21 cellular contexts compared by ENCODE assay signal in genomic region chr3:190009621-190010020, GRCh38.
DNase-seq lines count a peak whose midpoint lies in the region; FAIRE-seq and TF ChIP-seq lines count a peak whose summit lies in the region.
"Had no signal": no experiment of that assay in that cellular context is flagged by ENCODE, and none has a peak within 500 bp of the region (broad histone marks: within the 10 kb centered on the region; RNA-seq: fewer than 3 reads in every experiment).

No MANE protein-coding gene starts in this region.

- no peak overlapping the region for H3K9ac ChIP-seq in SK-N-MC (ENCODE audit: insufficient read length)
- H3K9ac ChIP-seq: KMS-11 had no signal

- POLR2A ChIA-PET in A673 (lab: Charles Lee; ENCODE audit: low non-redundant PET) = no interaction called here

- DNase-seq in A673 (ENCODE audit: low spot score) (peak; percentile 25), SK-N-MC (ENCODE audit: low read depth, low spot score) (no peak), medulla oblongata (ENCODE audit: extremely low spot score) (peak; percentile 18), NCI-H774 (lab: John Stamatoyannopoulos, UW) (no peak), mesothelial cell of epicardium (ENCODE audit: low spot score in 2 of 2, unreplicated experiment in 2 of 2) (no peak), DMS153 treated with DMSO at 0.1 percent for 48 hours (lab: John Stamatoyannopoulos, UW; ENCODE audit: unreplicated experiment) (no peak)
- DNase-seq: BE2C; CD4-positive, alpha-beta T cell; COR-L47; DMS79 treated with DMSO at 0.1 percent for 48 hours; NCI-H1105 treated with DMSO at 0.1 percent for 48 hours; NCI-H2029 treated with DMSO at 0.1 percent for 48 hours; NCI-H226; NCI-H524; NCI-H82 had no signal

- CTCF ChIA-PET in A673 (lab: Charles Lee) = no interaction called here

- no peak overlapping the region for H3K4me3 Mint-ChIP-seq in mesothelial cell of epicardium
- H3K4me3 Mint-ChIP-seq: CD4-positive, alpha-beta T cell; GM23338 had no signal

- BruUV-seq in A673 (replicated peaks; lab: Mats Ljungman, UMichigan) = no TSS peak

- FAIRE-seq in G401.6 (lab: Jason Lieb, UNC) = peak; percentile 65
- FAIRE-seq: A549, HTR-8/SVneo, RCC 7860 had no signal

- no peak overlapping the region for H3K4me3 ChIP-seq in A673 (ENCODE audit: low read depth, low read length, poor library complexity, severe bottlenecking)
- H3K4me3 ChIP-seq in SK-N-MC = no peak overlapping the region
- H3K4me3 ChIP-seq: A549, GM23338 had no signal

- peaks cover 51% of the 10 kb centered on the region for H3K4me1 ChIP-seq in A673 (ENCODE audit: insufficient read depth, low read length, poor library complexity, severe bottlenecking)
- H3K4me1 ChIP-seq: BE2C had no signal

- no peak overlapping the region for H3K27ac Mint-ChIP-seq in mesothelial cell of epicardium
- H3K27ac Mint-ChIP-seq: CD4-positive, alpha-beta T cell had no signal

- H3K27ac ChIP-seq in A673 (ENCODE audit: low read depth, low read length, poor library complexity, severe bottlenecking) (no peak overlapping the region), SK-N-MC (peak overlapping the region; percentile 63)
- H3K27ac ChIP-seq: KMS-11 had no signal

- no peaks in the 10 kb centered on the region for H3K36me3 Mint-ChIP-seq in mesothelial cell of epicardium

- H3K27me3 ChIP-seq in A673 (replicated peaks; ENCODE audit: insufficient read depth, low read depth, low read length, poor library complexity) = no peaks in the 10 kb centered on the region
- H3K27me3 ChIP-seq: BE2C had no signal

- no peaks in the 10 kb centered on the region for H3K9me3 Mint-ChIP-seq in mesothelial cell of epicardium
- H3K9me3 Mint-ChIP-seq: GM23338 had no signal

- H3K36me3 ChIP-seq in A673 (ENCODE audit: insufficient read depth, low read length, poor library complexity, severe bottlenecking) (no peaks in the 10 kb centered on the region), SK-N-MC (ENCODE audit: insufficient read depth, low read length) (no peaks in the 10 kb centered on the region)
- H3K36me3 ChIP-seq: BE2C had no signal

- H3K27me3 Mint-ChIP-seq in mesothelial cell of epicardium (ENCODE audit: low read depth) = no peaks in the 10 kb centered on the region

- H3K4me1 Mint-ChIP-seq in mesothelial cell of epicardium = peaks cover 58% of the 10 kb centered on the region

- TF ChIP-seq CTCF in A673 (conservative IDR thresholded peaks at IDR 0.05; ENCODE audit: low read depth, low read length) (no peak), mesothelial cell of epicardium (IDR thresholded peaks at IDR 0.05; ENCODE audit: unreplicated experiment) (no peak)

- H3K9me3 ChIP-seq in A673 (ENCODE audit: low read depth, low read length, poor library complexity, severe bottlenecking) (no peaks in the 10 kb centered on the region), SK-N-MC (ENCODE audit: low read depth, low read length) (no peaks in the 10 kb centered on the region)
- H3K9me3 ChIP-seq: A549, BE2C had no signal

- intact Hi-C loops in A673 (cut with micrococcal nuclease; ENCODE audit: unreplicated experiment) = loop anchor here (5.0 kb wide), 1 partner anchor 42 kb away; no protein-coding TSS in a partner anchor

Comparison
In these comparisons a context has a peak if more than half of its experiments do, and no peak if none do; other contexts are left out.
1. DNase-seq: peak in A673 (single experiment) and medulla oblongata (single experiment); none in SK-N-MC (single experiment), NCI-H774 (single experiment), mesothelial cell of epicardium (0 of 2) and DMS153 treated with DMSO at 0.1 percent for 48 hours (single experiment).